Comparison of ENCODE assay signal across 27 cellular contexts in genomic region chr9:8382777-8383527, GRCh38.
"Had no signal": no experiment of that assay in that cellular context is flagged by ENCODE, and none has a peak within 500 bp of the region (broad histone marks: within the 10 kb centered on the region; RNA-seq: fewer than 3 reads in every experiment).

No MANE protein-coding gene starts in this region.

- H3K36me3 ChIP-seq: adrenal gland, SJCRH30, WERI-Rb-1 had no signal

- H3K4me1 ChIP-seq: adrenal gland had no signal

- DNase-seq: activated CD4-positive, alpha-beta memory T cell treated with anti-CD3 and anti-CD28 coated beads, Interleukin-2, amount 10 ng/mL, durations not matched to agents 7 days and 5 days; activated CD4-positive, alpha-beta T cell treated with anti-CD3 and anti-CD28 coated beads for 36 hours; activated CD4-positive, alpha-beta T cell treated with anti-CD3 and anti-CD28 coated beads, Interleukin-2, amount 50 U/mL, for 1 hour; activated CD8-positive, alpha-beta memory T cell treated with anti-CD3 and anti-CD28 coated beads, Interleukin-2, amount 50 U/mL, for 4 hours; activated gamma-delta T cell treated with Interleukin-2 at 50 U/mL for 16 hours; activated naive CD4-positive, alpha-beta T cell treated with anti-CD3 and anti-CD28 coated beads, Interleukin-2, amount 50 U/mL, for 16 hours; activated naive CD8-positive, alpha-beta T cell treated with anti-CD3 and anti-CD28 coated beads, Interleukin-2, amount 10 ng/mL, durations not matched to agents 7 days and 5 days; activated T-cell treated with anti-CD3 and anti-CD28 coated beads, Interleukin-2, amount 50 U/mL, for 72 hours; adrenal gland; anterior cingulate cortex; Karpas-422; NCI-H1105 treated with DMSO at 0.1 percent for 48 hours; NCI-H1436 treated with DMSO at 0.1 percent for 48 hours; NCI-H187; NCI-H2081; NCI-H510A treated with DMSO at 0.1 percent for 48 hours; NCI-H69; NK-92 treated with Interleukin-12 subunit alpha and Interleukin-12 subunit beta, amount 100 ng/mL, for 24 hours; OCI-M1; Right ventricle myocardium superior; RPMI8226; SJCRH30; SK-N-SH; T-helper 1 cell; WERI-Rb-1 had no signal

- FAIRE-seq: K562 had no signal

- ATAC-seq: activated CD4-positive, alpha-beta T cell treated with anti-CD3 and anti-CD28 coated beads for 36 hours; activated T-cell treated with anti-CD3 and anti-CD28 coated beads, Interleukin-2, amount 50 U/mL, for 72 hours; K562; Panc1 had no signal

- H3K4me3 ChIP-seq: adrenal gland, K562, SJCRH30 had no signal

- H3K27me3 ChIP-seq: adrenal gland, SJCRH30 had no signal

- H3K9me3 ChIP-seq: adrenal gland, SJCRH30, SK-N-SH had no signal

- H3K4me2 ChIP-seq: SK-N-SH had no signal

- H3K27ac ChIP-seq: adrenal gland, SJCRH30, WERI-Rb-1 had no signal

- H3K9ac ChIP-seq: SK-N-SH had no signal
